ENCODE assay signal across 8 cellular contexts in genomic region chr3:38029400-38030125, GRCh38. TPM values are rescaled to one million over a fixed set of nuclear protein-coding genes. Genes with fewer than 3 reads are reported as not detected.
DNase-seq lines count a peak whose midpoint lies in the region; ATAC-seq and TF ChIP-seq lines count a peak whose summit lies in the region.

PLCD1 (minus strand) TSS chr3:38029642; CDS start chr3:38029539, 103 bp downstream.

- POLR2A ChIA-PET in CD4-positive, alpha-beta T cell (lab: Charles Lee) = interaction anchor here (1.0 to 1.3 kb wide), 2 partner anchors 10 to 107 kb away, joined by 3 to 13 read pairs; partner anchors contain the start of genes ACAA1 and DLEC1
- POLR2A ChIA-PET in RWPE1 (lab: Yijun Ruan, JAX; ENCODE audit: low non-redundant PET) = interaction anchor here (0.6 kb wide), 2 partner anchors 131 to 136 kb away, joined by 3 read pairs; partner anchors contain the start of gene OXSR1

- H3K9me3 Mint-ChIP-seq in CD4-positive, alpha-beta T cell = no peaks in the 10 kb centered on the region

- H3K4me3 ChIP-seq in brain microvascular endothelial cell (ENCODE audit: low read depth, low read length) (peak within 1 kb of the TSS; percentile 61), psoas muscle (peak within 1 kb of the TSS; percentile 79)

- WGBS in psoas muscle, 3 donors = 1 to 2% (median 2%) methylated on average over 46 to 75 of the region's 75 CpGs

- H3K27me3 ChIP-seq in CD4-positive, alpha-beta T cell (ENCODE audit: control insufficient read depth, insufficient read depth, low read length) = peaks cover 4% of the 10 kb centered on the region
- H3K27me3 ChIP-seq in brain microvascular endothelial cell (replicated peaks) (no peaks in the 10 kb centered on the region), psoas muscle (ENCODE audit: insufficient read depth in 3 of 3, low read length in 2 of 3) (peaks cover 0 to 5% (median 4%) of the 10 kb centered on the region in 3 donors)

- TF ChIP-seq CTCF in CD4-positive, alpha-beta T cell (IDR thresholded peaks at IDR 0.05) = no peak
- no peak for TF ChIP-seq CTCF in RWPE1 (conservative IDR thresholded peaks at IDR 0.05; ENCODE audit: low read depth)
- TF ChIP-seq CTCF in brain microvascular endothelial cell (IDR thresholded peaks at IDR 0.05; ENCODE audit: low read depth, low read length, missing control alignments) = no peak
- no peak for TF ChIP-seq CTCF in psoas muscle (IDR thresholded peaks at IDR 0.05)

- H3K4me1 Mint-ChIP-seq in CD4-positive, alpha-beta T cell (ENCODE audit: low read depth) = peaks cover 33% of the 10 kb centered on the region

- no peak within 1 kb of the TSS for H3K27ac ChIP-seq in CD4-positive, alpha-beta T cell (ENCODE audit: low read depth, low read length)
- peak within 1 kb of the TSS; percentile 99 for H3K27ac ChIP-seq in RWPE1
- H3K27ac ChIP-seq in brain microvascular endothelial cell = no peak within 1 kb of the TSS
- peak within 1 kb of the TSS; percentile 47 for H3K27ac ChIP-seq in psoas muscle

- intact Hi-C loops in CD4-positive, alpha-beta T cell (cut with DNase I, micrococcal nuclease) = no loop called here
- intact Hi-C loops in psoas muscle (cut with DNase I) = no loop called here

- peak in 4 of 10 experiments; percentile 17 to 32 (median 26) for DNase-seq in CD4-positive, alpha-beta T cell
- DNase-seq in RWPE1 (ENCODE audit: low spot score) = peak; percentile 40
- DNase-seq in brain microvascular endothelial cell = no peak
- peak in 39 of 51 donors; percentile 15 to 84 (median 67) for DNase-seq in hypothalamus (lab: John Stamatoyannopoulos, UW)
- peak; percentile 81 to 88 for DNase-seq in psoas muscle

- H3K4me1 ChIP-seq in psoas muscle = peaks cover 5% of the 10 kb centered on the region

- H3K27ac Mint-ChIP-seq in CD4-positive, alpha-beta T cell = no peak within 1 kb of the TSS

- ATAC-seq in CD4-positive, alpha-beta T cell (ENCODE audit: poor library complexity) = no peak
- ATAC-seq in psoas muscle (peak in 3 of 4 donors; percentile 5 to 22 (median 20)), GM18517 (IDR thresholded peaks at IDR 0.05; ENCODE audit: unreplicated experiment) (no peak), HG03097 (IDR thresholded peaks at IDR 0.05; ENCODE audit: low FRiP score, unreplicated experiment) (no peak), GM21576 (IDR thresholded peaks at IDR 0.05; ENCODE audit: unreplicated experiment) (no peak)

- CTCF ChIA-PET in CD4-positive, alpha-beta T cell (lab: Charles Lee) = interaction anchor here (0.6 kb wide), 1 partner anchor 138 kb away, joined by 3 read pairs; no protein-coding TSS in a partner anchor
- CTCF ChIA-PET in RWPE1 (lab: Yijun Ruan, JAX) = interaction anchor here (0.6 to 0.7 kb wide), 2 partner anchors 31 to 111 kb away, joined by 3 read pairs; no protein-coding TSS in a partner anchor

- H3K36me3 ChIP-seq in brain microvascular endothelial cell (replicated peaks) (no peaks in the 10 kb centered on the region), psoas muscle (ENCODE audit: insufficient read depth in 1 of 2, low read depth in 1 of 2) (no peaks in the 10 kb centered on the region)

- peaks cover 3% of the 10 kb centered on the region for H3K36me3 Mint-ChIP-seq in CD4-positive, alpha-beta T cell (ENCODE audit: low read depth)

- H3K9me3 ChIP-seq in CD4-positive, alpha-beta T cell (ENCODE audit: control insufficient read depth, low read length) = no peaks in the 10 kb centered on the region
- H3K9me3 ChIP-seq in psoas muscle = no peaks in the 10 kb centered on the region

- in situ Hi-C loops in brain microvascular endothelial cell (cut with HindIII; ENCODE audit: low pct_ligation_motif_present, low sequenced_read_pairs) = no loop called here

- H3K27me3 Mint-ChIP-seq in CD4-positive, alpha-beta T cell = peaks cover 13% of the 10 kb centered on the region

- peak within 1 kb of the TSS; percentile 79 for H3K4me3 Mint-ChIP-seq in CD4-positive, alpha-beta T cell

RNA-seq across cellular contexts. Expression of gene PLCD1, which starts in this region (rescaled TPM):
- total RNA-seq in CD4-positive, alpha-beta T cell = 10 to 100 TPM; 67.0 to 69.8 TPM
- 1 to 10 TPM; 2.4 to 7.9 (median 4.9) TPM for total RNA-seq in psoas muscle
- polyA plus RNA-seq in psoas muscle = 1 to 10 TPM; 3.0 to 5.6 (median 4.8) TPM

Comparison
In these comparisons a context has a peak if more than half of its experiments do, and no peak if none do; other contexts are left out.
1. RNA of gene PLCD1 (total RNA-seq): 67.0 to 69.8 TPM in CD4-positive, alpha-beta T cell; 2.4 to 7.9 TPM in psoas muscle; every median in the first group is over 4 times any median in the second.
2. ATAC-seq: peak in psoas muscle (3 of 4); none in CD4-positive, alpha-beta T cell (single experiment), GM18517 (single experiment), HG03097 (single experiment) and GM21576 (single experiment).
3. H3K27ac ChIP-seq: peak in RWPE1 (single experiment) and psoas muscle (single experiment); none in CD4-positive, alpha-beta T cell (single experiment) and brain microvascular endothelial cell (single experiment).